8 cellular contexts compared by ENCODE assay signal in the genomic region with DNA sequence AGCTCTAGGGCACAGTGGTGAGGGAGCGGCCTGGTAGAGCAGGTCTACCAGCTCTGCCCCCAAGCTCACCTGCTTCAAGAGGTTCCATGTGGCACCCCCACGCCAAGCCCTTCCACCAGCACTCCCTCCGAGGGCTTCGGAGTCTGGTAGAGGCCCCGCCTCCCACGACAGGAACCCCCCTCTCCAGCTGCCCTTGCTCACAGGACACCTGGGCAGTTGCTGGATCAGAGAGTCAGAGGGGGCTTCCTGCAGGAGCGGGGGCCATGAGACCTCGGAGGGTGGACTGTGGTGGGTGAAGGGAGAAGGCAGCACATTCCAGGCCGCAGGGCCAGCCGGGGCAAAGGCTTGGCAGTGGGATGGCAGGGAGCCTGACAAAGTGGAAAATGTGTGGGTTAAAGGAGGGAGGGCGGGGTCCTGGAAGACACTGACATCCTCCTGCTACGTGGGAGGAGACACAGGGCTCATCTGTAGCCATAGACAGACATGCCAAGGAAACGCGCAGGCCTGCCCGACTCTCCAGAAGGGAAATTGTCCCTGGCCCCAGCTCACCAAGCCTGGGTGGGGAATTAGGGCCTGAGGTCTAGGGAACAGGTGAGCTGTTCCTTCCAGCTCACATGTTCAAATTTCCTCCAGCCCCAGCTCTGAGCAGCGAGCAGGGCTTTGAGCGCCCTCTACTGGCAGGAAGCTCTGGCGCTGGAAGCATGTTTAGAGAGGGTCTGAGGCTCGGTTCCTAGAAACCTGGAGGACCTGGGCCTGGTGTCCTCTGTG.
DNase-seq lines count a peak whose midpoint lies in the region; ATAC-seq, FAIRE-seq and TF ChIP-seq lines count a peak whose summit lies in the region.

No MANE protein-coding gene starts in this region.

- peak; percentile 22 for ATAC-seq in omental fat pad (ENCODE audit: low FRiP score)
- no peak for ATAC-seq in GM18511 (IDR thresholded peaks at IDR 0.05; ENCODE audit: unreplicated experiment)

- intact Hi-C loops in transverse colon (cut with DNase I; ENCODE audit: low total_unique reads), result no loop called here

- TF ChIP-seq POLR2A in transverse colon (IDR thresholded peaks at IDR 0.05), result no peak

- no peak overlapping the region for H3K4me3 ChIP-seq in foreskin fibroblast (ENCODE audit: low read depth in 1 of 2, low read length in 2 of 2)
- H3K4me3 ChIP-seq in transverse colon, result no peak overlapping the region

- FAIRE-seq in RCC 7860 (lab: Jason Lieb, UNC), result no peak

- in situ Hi-C loops in transverse colon (cut with MboI; ENCODE audit: low pct_ligation_motif_present in 1 of 4, low pct_unique_long_range_greater_than_20kb in 1 of 4, low sequenced_read_pairs in 3 of 4), result no loop called here

- H3K27ac ChIP-seq in transverse colon, result no peak overlapping the region

- TF ChIP-seq EP300 in transverse colon (IDR thresholded peaks at IDR 0.05; ENCODE audit: low read depth), result no peak

- DNase-seq in D341Med (ENCODE audit: low spot score) (peak; percentile 82), KG1 (lab: John Stamatoyannopoulos, UW) (peak; percentile 81), RCC 7860 (ENCODE audit: low spot score) (peak; percentile 15), foreskin fibroblast (peak; percentile 32 to 84), omental fat pad (ENCODE audit: low spot score) (peak; percentile 79), transverse colon (peak; percentile 74)
- peak; percentile 67 for DNase-seq in activated T-helper 1 cell treated with anti-CD3 and anti-CD28 coated beads, Interleukin-2, amount 50 U/mL, for 16 hours (ENCODE audit: low read depth in 1 of 2, low spot score in 1 of 2)

- no peaks in the 10 kb centered on the region for H3K9me3 ChIP-seq in transverse colon

- H3K4me1 ChIP-seq in transverse colon, result peaks cover 0 to 5% (median 5%) of the 10 kb centered on the region in 4 donors

- no peaks in the 10 kb centered on the region for H3K36me3 ChIP-seq in transverse colon

- WGBS in transverse colon (ENCODE audit: low coverage in 1 of 2), 2 donors, result 38% methylated on average over 19 of the region's 19 CpGs; no CpG with 5 or more reads in 1 of the 2 donors

- H3K27me3 ChIP-seq in transverse colon, result peaks cover 30% of the 10 kb centered on the region

- TF ChIP-seq CTCF in foreskin fibroblast (IDR thresholded peaks at IDR 0.05; ENCODE audit: low read depth, low read length), result peak; percentile 98
- TF ChIP-seq CTCF in omental fat pad (IDR thresholded peaks at IDR 0.05), result peak in 1 of 3 donors; percentile 23
- peak; percentile 80 to 94 (median 93) for TF ChIP-seq CTCF in transverse colon (IDR thresholded peaks at IDR 0.05)

Comparison
In these comparisons a context has a peak if more than half of its experiments do, and no peak if none do; other contexts are left out.
1. DNase-seq: peak in every context shown above with its lines; median percentile 82 in D341Med; 81 in KG1; 79 in omental fat pad; 74 in transverse colon; 67 in activated T-helper 1 cell treated with anti-CD3 and anti-CD28 coated beads, Interleukin-2, amount 50 U/mL, for 16 hours; 58 in foreskin fibroblast; 15 in RCC 7860.